In genomic region chr9:113011911-113012381, GRCh38 we compare ENCODE assay signal across 1 cellular context.
TF ChIP-seq lines count a peak whose summit lies in the region.

TSS of gene ZNF883 (minus strand) at chr9:113012192.

TF ChIP-seq in HepG2, 621 proteins besides CTCF, POLR2A, EP300 and RAD21 (continued from another document and continues in another):
- TF ChIP-seq KIAA2018 (CRISPR knock-in tag; IDR thresholded peaks at IDR 0.05; ENCODE audit: borderline replicate concordance) (no peak), ZNF142 (CRISPR knock-in tag; IDR thresholded peaks at IDR 0.05) (peak; percentile 68), WIZ (CRISPR knock-in tag; IDR thresholded peaks at IDR 0.05) (no peak), GATAD1 (CRISPR knock-in tag; IDR thresholded peaks at IDR 0.05) (peak; percentile 71; the same call in 1 of the 2 replicates), MYC (CRISPR knock-in tag; IDR thresholded peaks at IDR 0.05; ENCODE audit: borderline replicate concordance) (peak; percentile 69; the same call in 1 of the 2 replicates), PPARG (CRISPR knock-in tag; conservative IDR thresholded peaks at IDR 0.05) (no peak), NFKBIZ (CRISPR knock-in tag; IDR thresholded peaks at IDR 0.05) (0 out of 2 replicates have a peak, but pooled peaks have one; percentile 38), MED13 (CRISPR knock-in tag; IDR thresholded peaks at IDR 0.05) (no peak), ZNF704 (CRISPR knock-in tag; IDR thresholded peaks at IDR 0.05; ENCODE audit: borderline replicate concordance) (no peak), MZF1 (CRISPR knock-in tag; IDR thresholded peaks at IDR 0.05; ENCODE audit: borderline replicate concordance) (no peak), USF2 (IDR thresholded peaks at IDR 0.05; ENCODE audit: low read depth, low read length) (no peak), USF2 (CRISPR knock-in tag; IDR thresholded peaks at IDR 0.05; ENCODE audit: borderline replicate concordance) (no peak), ZNF274 (CRISPR knock-in tag; IDR thresholded peaks at IDR 0.05) (no peak; the same call in 1 of the 2 replicates), TFE3 (CRISPR knock-in tag; IDR thresholded peaks at IDR 0.05) (no peak), EZH2 (conservative IDR thresholded peaks at IDR 0.05; ENCODE audit: low read depth, low read length) (no peak), HIVEP1 (CRISPR knock-in tag; IDR thresholded peaks at IDR 0.05) (0 out of 2 replicates have a peak, but pooled peaks have one; percentile 58), ZNF292 (CRISPR knock-in tag; IDR thresholded peaks at IDR 0.05; ENCODE audit: borderline replicate concordance, low read depth) (no peak), MTA1 (CRISPR knock-in tag; IDR thresholded peaks at IDR 0.05; ENCODE audit: borderline replicate concordance) (peak; percentile 32; the same call in 1 of the 2 replicates), MYNN (CRISPR knock-in tag; IDR thresholded peaks at IDR 0.05; ENCODE audit: low read depth) (no peak), KDM3A (CRISPR knock-in tag; IDR thresholded peaks at IDR 0.05; ENCODE audit: low read depth) (no peak), SMARCC2 (IDR thresholded peaks at IDR 0.05) (no peak), ZNF616 (CRISPR knock-in tag; IDR thresholded peaks at IDR 0.05; ENCODE audit: low read depth) (no peak), ZNF335 (CRISPR knock-in tag; IDR thresholded peaks at IDR 0.05) (no peak), SRF (IDR thresholded peaks at IDR 0.05; ENCODE audit: low read depth, low read length) (no peak), ZNF567 (CRISPR knock-in tag; IDR thresholded peaks at IDR 0.05; ENCODE audit: borderline replicate concordance) (no peak), NFATC3 (CRISPR knock-in tag; IDR thresholded peaks at IDR 0.05) (no peak), SNRNP70 (IDR thresholded peaks at IDR 0.05; ENCODE audit: low read depth, low read length) (no peak), ZFYVE20 (CRISPR knock-in tag; IDR thresholded peaks at IDR 0.05; ENCODE audit: borderline replicate concordance, low read depth) (no peak), HNF1B (CRISPR knock-in tag; IDR thresholded peaks at IDR 0.05) (no peak), GATAD2A (CRISPR knock-in tag; IDR thresholded peaks at IDR 0.05) (0 out of 2 replicates have a peak, but pooled peaks have one; percentile 14), ZNF44 (CRISPR knock-in tag; IDR thresholded peaks at IDR 0.05) (no peak)
- TF ChIP-seq, protein P1, sequence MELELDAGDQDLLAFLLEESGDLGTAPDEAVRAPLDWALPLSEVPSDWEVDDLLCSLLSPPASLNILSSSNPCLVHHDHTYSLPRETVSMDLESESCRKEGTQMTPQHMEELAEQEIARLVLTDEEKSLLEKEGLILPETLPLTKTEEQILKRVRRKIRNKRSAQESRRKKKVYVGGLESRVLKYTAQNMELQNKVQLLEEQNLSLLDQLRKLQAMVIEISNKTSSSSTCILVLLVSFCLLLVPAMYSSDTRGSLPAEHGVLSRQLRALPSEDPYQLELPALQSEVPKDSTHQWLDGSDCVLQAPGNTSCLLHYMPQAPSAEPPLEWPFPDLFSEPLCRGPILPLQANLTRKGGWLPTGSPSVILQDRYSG (CRISPR knock-in tag; IDR thresholded peaks at IDR 0.05): no peak
- TF ChIP-seq, protein P2, sequence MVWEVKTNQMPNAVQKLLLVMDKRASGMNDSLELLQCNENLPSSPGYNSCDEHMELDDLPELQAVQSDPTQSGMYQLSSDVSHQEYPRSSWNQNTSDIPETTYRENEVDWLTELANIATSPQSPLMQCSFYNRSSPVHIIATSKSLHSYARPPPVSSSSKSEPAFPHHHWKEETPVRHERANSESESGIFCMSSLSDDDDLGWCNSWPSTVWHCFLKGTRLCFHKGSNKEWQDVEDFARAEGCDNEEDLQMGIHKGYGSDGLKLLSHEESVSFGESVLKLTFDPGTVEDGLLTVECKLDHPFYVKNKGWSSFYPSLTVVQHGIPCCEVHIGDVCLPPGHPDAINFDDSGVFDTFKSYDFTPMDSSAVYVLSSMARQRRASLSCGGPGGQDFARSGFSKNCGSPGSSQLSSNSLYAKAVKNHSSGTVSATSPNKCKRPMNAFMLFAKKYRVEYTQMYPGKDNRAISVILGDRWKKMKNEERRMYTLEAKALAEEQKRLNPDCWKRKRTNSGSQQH (CRISPR knock-in tag; IDR thresholded peaks at IDR 0.05; ENCODE audit: low read depth): no peak
